In the genomic region with DNA sequence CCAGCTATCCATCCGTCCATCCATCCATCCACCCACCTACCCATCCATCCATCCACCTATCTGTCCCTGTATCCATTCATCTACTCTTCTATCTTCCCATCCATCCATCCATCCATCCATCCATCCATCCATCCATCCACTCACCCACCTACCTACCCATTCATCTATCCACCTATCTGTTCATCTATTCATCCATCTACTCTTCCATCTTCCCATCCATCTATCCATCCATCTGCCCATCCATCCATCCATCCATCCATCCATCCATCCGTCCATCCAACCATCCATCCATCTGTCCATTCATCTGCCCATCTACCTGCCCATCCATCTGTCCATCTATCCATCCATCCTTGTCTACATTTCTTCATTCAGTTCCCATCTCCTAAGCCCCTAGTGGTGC, we compare ENCODE assay signal across 1 cellular context.
TF ChIP-seq lines count a peak whose summit lies in the region.

No MANE protein-coding gene starts in this region.

TF ChIP-seq in IMR-90, 13 proteins besides CTCF, POLR2A, EP300 and RAD21 (continued from another document):
- TF ChIP-seq MAZ (IDR thresholded peaks at IDR 0.05; ENCODE audit: borderline replicate concordance, low read depth, low read length) (no peak), NFE2L2 (IDR thresholded peaks at IDR 0.05; ENCODE audit: low read depth, low read length) (no peak), MAFK (IDR thresholded peaks at IDR 0.05; ENCODE audit: low read depth, low read length) (no peak), CHD1 (IDR thresholded peaks at IDR 0.05; ENCODE audit: low read depth, low read length) (no peak), SMC3 (IDR thresholded peaks at IDR 0.05; ENCODE audit: low read depth, low read length) (no peak), RCOR1 (IDR thresholded peaks at IDR 0.05; ENCODE audit: insufficient replicate concordance, low read length) (no peak)
- TF ChIP-seq, protein P1, sequence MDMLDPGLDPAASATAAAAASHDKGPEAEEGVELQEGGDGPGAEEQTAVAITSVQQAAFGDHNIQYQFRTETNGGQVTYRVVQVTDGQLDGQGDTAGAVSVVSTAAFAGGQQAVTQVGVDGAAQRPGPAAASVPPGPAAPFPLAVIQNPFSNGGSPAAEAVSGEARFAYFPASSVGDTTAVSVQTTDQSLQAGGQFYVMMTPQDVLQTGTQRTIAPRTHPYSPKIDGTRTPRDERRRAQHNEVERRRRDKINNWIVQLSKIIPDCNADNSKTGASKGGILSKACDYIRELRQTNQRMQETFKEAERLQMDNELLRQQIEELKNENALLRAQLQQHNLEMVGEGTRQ (IDR thresholded peaks at IDR 0.05; ENCODE audit: low read depth, low read length): no peak
